In genomic region chr15:93619597-93619996, GRCh38 we compare ENCODE assay signal across 18 cellular contexts.
A peak's percentile ranks its signal among the peaks of the same experiment; 100 is the strongest.
DNase-seq lines count a peak whose midpoint lies in the region.
"Had no signal": no experiment of that assay in that cellular context is flagged by ENCODE, and none has a peak within 500 bp of the region (broad histone marks: within the 10 kb centered on the region; RNA-seq: fewer than 3 reads in every experiment).

No MANE protein-coding gene starts in this region.

- WGBS in ectodermal cell, 2 experiments = 25 to 31% methylated on average over 5 of the region's 5 CpGs

- H3K27ac ChIP-seq in ectodermal cell (ENCODE audit: insufficient read depth, low read depth, low read length, poor library complexity, severe bottlenecking) = peak overlapping the region; percentile 31
- H3K27ac ChIP-seq: 22Rv1, BLaER1, C4-2B had no signal

- H3K9me3 ChIP-seq in ectodermal cell (ENCODE audit: control insufficient read depth, low read length) = no peaks in the 10 kb centered on the region
- H3K9me3 ChIP-seq: BLaER1, Caco-2 had no signal

- H3K36me3 ChIP-seq in ectodermal cell (ENCODE audit: control insufficient read depth, insufficient read depth, low read length) = no peaks in the 10 kb centered on the region
- H3K36me3 ChIP-seq: BLaER1 had no signal

- DNase-seq in NCI-H82 (lab: John Stamatoyannopoulos, UW) = peak; percentile 9
- DNase-seq in NCI-H82 treated with DMSO at 0.1 percent for 48 hours (lab: John Stamatoyannopoulos, UW; ENCODE audit: unreplicated experiment) = no peak
- DNase-seq in Jurkat, Clone E6-1 (ENCODE audit: low read depth, low spot score) = peak; percentile 8
- DNase-seq in germinal center (ENCODE audit: low spot score) = no peak
- DNase-seq in stimulated activated CD4-positive, alpha-beta T cell treated with anti-CD3 and anti-CD28 coated beads, Interleukin-12 subunit alpha, Interleukin-12 subunit beta, amount 100 ng/mL, for 4 hours = no peak
- DNase-seq in NCI-H187 treated with DMSO at 0.1 percent for 48 hours (lab: John Stamatoyannopoulos, UW) = no peak
- no peak for DNase-seq in T-helper 9 cell
- DNase-seq: Caco-2; CD4-positive, CD25-positive, alpha-beta regulatory T cell; CD8-positive, alpha-beta T cell; DMS153; GF-D8; GOT3; H9 had no signal

- H3K4me1 ChIP-seq in ectodermal cell (ENCODE audit: control insufficient read depth, insufficient read depth, low read length) = peaks cover 7% of the 10 kb centered on the region
- H3K4me1 ChIP-seq: BLaER1, Caco-2 had no signal

- H3K4me3 ChIP-seq in Jurkat, Clone E6-1 (ENCODE audit: low read length) = no peak overlapping the region
- H3K4me3 ChIP-seq in ectodermal cell (ENCODE audit: insufficient read depth, low read depth, low read length) = no peak overlapping the region
- H3K4me3 ChIP-seq: BLaER1 had no signal

- no peaks in the 10 kb centered on the region for H3K27me3 ChIP-seq in ectodermal cell (ENCODE audit: control insufficient read depth, insufficient read depth, low read length, poor library complexity, severe bottlenecking)
- H3K27me3 ChIP-seq: BLaER1 had no signal

Comparison
In these comparisons a context has a peak if more than half of its experiments do, and no peak if none do; other contexts are left out.
1. DNase-seq: peak in NCI-H82 (single experiment) and Jurkat, Clone E6-1 (single experiment); none in NCI-H82 treated with DMSO at 0.1 percent for 48 hours (single experiment), germinal center (single experiment), stimulated activated CD4-positive, alpha-beta T cell treated with anti-CD3 and anti-CD28 coated beads, Interleukin-12 subunit alpha, Interleukin-12 subunit beta, amount 100 ng/mL, for 4 hours (single experiment), NCI-H187 treated with DMSO at 0.1 percent for 48 hours (single experiment) and T-helper 9 cell (single experiment).